Comparison of ENCODE assay signal across 17 cellular contexts in the genomic region with DNA sequence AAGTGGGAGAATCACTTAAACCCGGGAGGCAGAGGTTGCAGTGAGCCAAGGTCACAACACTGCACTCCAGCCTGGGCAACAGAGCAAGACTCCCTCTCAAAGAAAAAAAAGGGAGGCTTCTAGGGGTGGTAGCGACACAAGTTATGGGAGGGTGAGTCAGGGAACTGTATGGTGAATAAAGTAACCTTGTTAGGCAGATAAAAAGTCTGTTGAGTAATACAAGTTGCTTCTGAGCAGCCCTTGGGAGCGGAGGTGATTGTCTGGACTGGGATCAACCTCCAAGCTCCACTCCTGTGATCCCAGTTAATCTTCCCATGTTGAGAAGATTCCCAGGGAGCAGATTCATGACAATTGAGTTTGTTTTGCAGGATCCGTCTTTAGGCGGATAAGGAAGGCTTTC.
A peak's percentile ranks its signal among the peaks of the same experiment; 100 is the strongest.
DNase-seq lines count a peak whose midpoint lies in the region; ATAC-seq, FAIRE-seq and TF ChIP-seq lines count a peak whose summit lies in the region.
"Had no signal": no experiment of that assay in that cellular context is flagged by ENCODE, and none has a peak within 500 bp of the region (broad histone marks: within the 10 kb centered on the region; RNA-seq: fewer than 3 reads in every experiment).

No MANE protein-coding gene starts in this region.

- FAIRE-seq in A549 (lab: Jason Lieb, UNC), result no peak
- FAIRE-seq: G401.6, GM12891 had no signal

- no peak for TF ChIP-seq RAD21 in A549 (conservative IDR thresholded peaks at IDR 0.05 in 1 of 2, IDR thresholded peaks at IDR 0.05 in 1 of 2)

- TF ChIP-seq CTCF in A549 (IDR thresholded peaks at IDR 0.05), result no peak
- TF ChIP-seq CTCF in smooth muscle cell (IDR thresholded peaks at IDR 0.05; ENCODE audit: borderline replicate concordance, insufficient read depth, poor library complexity, severe bottlenecking), result no peak

- no peak for TF ChIP-seq EP300 in A549 (IDR thresholded peaks at IDR 0.05)

- DNase-seq in A549 (ENCODE audit: low read depth in 1 of 2, low spot score in 1 of 2) (no peak), NCI-H226 (peak; percentile 52), amniotic epithelial cell (ENCODE audit: low read depth) (peak; percentile 77), iris pigment epithelial cell (ENCODE audit: low read depth) (peak; percentile 47), smooth muscle cell (lab: John Stamatoyannopoulos, UW; ENCODE audit: unreplicated experiment) (no peak), NCI-H128 (lab: John Stamatoyannopoulos, UW; ENCODE audit: unreplicated experiment) (no peak), G401 (ENCODE audit: low spot score) (no peak)
- DNase-seq: CD4-positive, alpha-beta memory T cell; DMS79; GOT3; HFFc6 had no signal

- H3K79me2 ChIP-seq in smooth muscle cell (ENCODE audit: low read depth), result no peaks in the 10 kb centered on the region

- H3K4me3 ChIP-seq in A549 (no peak overlapping the region), smooth muscle cell (no peak overlapping the region)
- H3K4me3 ChIP-seq: HAP-1 had no signal

- no peaks in the 10 kb centered on the region for H3K27me3 ChIP-seq in smooth muscle cell (ENCODE audit: low read depth)

- in situ Hi-C loops in G401 (cut with HindIII; ENCODE audit: low sequenced_read_pairs), result no loop called here

- CTCF ChIA-PET in A549 (lab: Yijun Ruan, JAX), result interaction anchor here (0.6 to 4.8 kb wide), 18 partner anchors 9 to 705 kb away, joined by 3 to 35 read pairs (median 7); no protein-coding TSS in a partner anchor

- H3K27ac ChIP-seq in A549 (peak overlapping the region; percentile 85), smooth muscle cell (ENCODE audit: low read depth) (no peak overlapping the region)
- H3K27ac ChIP-seq: C4-2B, HL-60 had no signal

- H3K36me3 ChIP-seq in smooth muscle cell (ENCODE audit: low read depth), result no peaks in the 10 kb centered on the region
- H3K36me3 ChIP-seq: HAP-1 had no signal

- H3K4me1 ChIP-seq in A549 (peaks cover 65% of the 10 kb centered on the region), smooth muscle cell (ENCODE audit: low read depth) (no peaks in the 10 kb centered on the region)
- H3K4me1 ChIP-seq: HAP-1 had no signal

- H2AFZ ChIP-seq in smooth muscle cell (ENCODE audit: low read depth), result no peak overlapping the region

- ATAC-seq in A549, result no peak
- ATAC-seq in HG03045 (IDR thresholded peaks at IDR 0.05; ENCODE audit: unreplicated experiment), result no peak

- no peaks in the 10 kb centered on the region for H4K20me1 ChIP-seq in smooth muscle cell (ENCODE audit: low read depth)

- H3K9me3 ChIP-seq in A549 (no peaks in the 10 kb centered on the region), smooth muscle cell (replicated peaks; ENCODE audit: low read depth) (no peaks in the 10 kb centered on the region)
- H3K9me3 ChIP-seq: HAP-1 had no signal

- no peaks in the 10 kb centered on the region for H3F3A ChIP-seq in smooth muscle cell (ENCODE audit: low read depth)

- TF ChIP-seq POLR2A in A549 (IDR thresholded peaks at IDR 0.05; ENCODE audit: low read length), result no peak

- no peak overlapping the region for H3K4me2 ChIP-seq in A549
- H3K4me2 ChIP-seq in smooth muscle cell, result no peak overlapping the region

- POLR2A ChIA-PET in A549 (lab: Yijun Ruan, JAX), result no interaction called here

- 95% methylated on average over 5 of the region's 5 CpGs for WGBS in A549 (ENCODE audit: missing lambda C conversion rate)
- WGBS in smooth muscle cell (ENCODE audit: low lambda C conversion rate), result 91% methylated on average over 5 of the region's 5 CpGs

- no peak overlapping the region for H3K9ac ChIP-seq in smooth muscle cell (ENCODE audit: low read depth)

TF ChIP-seq in A549, 52 proteins besides CTCF, POLR2A, EP300 and RAD21:
- TF ChIP-seq ESRRA (IDR thresholded peaks at IDR 0.05; ENCODE audit: borderline replicate concordance, low read length), result no peak
- TF ChIP-seq TP53 (CRISPR knock-in tag; IDR thresholded peaks at IDR 0.05), result no peak
- no peak for TF ChIP-seq PHF8 (IDR thresholded peaks at IDR 0.05; ENCODE audit: borderline replicate concordance, low read depth)

Comparison
In these comparisons a context has a peak if more than half of its experiments do, and no peak if none do; other contexts are left out.
1. DNase-seq: peak in NCI-H226 (single experiment), amniotic epithelial cell (single experiment) and iris pigment epithelial cell (single experiment); none in A549 (0 of 2), smooth muscle cell (single experiment), NCI-H128 (single experiment) and G401 (single experiment).